Comparison of ENCODE assay signal across 8 cellular contexts in genomic region chr9:94259077-94259847, GRCh38. TPM values are rescaled to one million over a fixed set of nuclear protein-coding genes. Genes with fewer than 3 reads are reported as not detected.
DNase-seq lines count a peak whose midpoint lies in the region; ATAC-seq and TF ChIP-seq lines count a peak whose summit lies in the region.

ZNF169 (plus strand) TSS chr9:94259298; CDS start chr9:94278813, 19,515 bp downstream.

- no peak for TF ChIP-seq CTCF in lower leg skin (IDR thresholded peaks at IDR 0.05)

- H3K4me1 ChIP-seq in BLaER1 treated with 17β-estradiol and CSF1 and Interleukin-3, amounts not matched to agents 10 nM and 100 nM: peaks cover 5 to 19% (median 14%) of the 10 kb centered on the region in 10 experiments; a peak in 19 of 20 replicates
- peaks cover 0 to 3% of the 10 kb centered on the region in 2 donors for H3K4me1 ChIP-seq in duodenal mucosa (ENCODE audit: control insufficient read depth in 1 of 2, insufficient read depth in 2 of 2, low read length in 2 of 2)

- H3K9me3 ChIP-seq in BLaER1 treated with 17β-estradiol and CSF1 and Interleukin-3, amounts not matched to agents 10 nM and 100 nM (replicated peaks in 1 of 11): peaks cover 0 to 9% (median 5%) of the 10 kb centered on the region in 11 experiments; a peak in 17 of 22 replicates
- H3K9me3 ChIP-seq in duodenal mucosa (ENCODE audit: control insufficient read depth in 1 of 2, low read length in 2 of 2): no peaks in the 10 kb centered on the region

- H3K9ac ChIP-seq in BLaER1 treated with 17β-estradiol and CSF1 and Interleukin-3, amounts not matched to agents 10 nM and 100 nM: peak within 1 kb of the TSS; percentile 86 to 94 (median 89)
- peak within 1 kb of the TSS; percentile 88 to 99 for H3K9ac ChIP-seq in duodenal mucosa (ENCODE audit: low read depth in 1 of 2, low read length in 2 of 2)

- intact Hi-C loops in lower leg skin (cut with DNase I; ENCODE audit: low total_unique reads): no loop called here

- H3K4me3 ChIP-seq in BLaER1 treated with 17β-estradiol and CSF1 and Interleukin-3, amounts not matched to agents 10 nM and 100 nM: peak within 1 kb of the TSS; percentile 83 to 99 (median 94)
- H3K4me3 ChIP-seq in duodenal mucosa (ENCODE audit: low read depth in 1 of 2, low read length in 2 of 2): peak within 1 kb of the TSS; percentile 98 to 99
- H3K4me3 ChIP-seq in lower leg skin (ENCODE audit: low read depth, poor library complexity, severe bottlenecking): peak within 1 kb of the TSS; percentile 77

- H3K4me2 ChIP-seq in BLaER1 treated with 17β-estradiol and CSF1 and Interleukin-3, amounts not matched to agents 10 nM and 100 nM: peak within 1 kb of the TSS; percentile 79 to 95 (median 90)

- WGBS in lower leg skin, 2 donors: 2% methylated on average over 37 to 40 of the region's 49 CpGs

- no peak for TF ChIP-seq POLR2A in lower leg skin (IDR thresholded peaks at IDR 0.05)

- no peaks in the 10 kb centered on the region for H3K27me3 ChIP-seq in BLaER1 treated with 17β-estradiol and CSF1 and Interleukin-3, amounts not matched to agents 10 nM and 100 nM
- H3K27me3 ChIP-seq in duodenal mucosa (ENCODE audit: control insufficient read depth in 1 of 2, insufficient read depth in 2 of 2, low read length in 2 of 2): peaks cover 0 to 3% of the 10 kb centered on the region in 2 donors

- ATAC-seq in HG03457 (IDR thresholded peaks at IDR 0.05; ENCODE audit: unreplicated experiment): peak; percentile 96

- H3K27ac ChIP-seq in BLaER1 treated with 17β-estradiol and CSF1 and Interleukin-3, amounts not matched to agents 10 nM and 100 nM: peak within 1 kb of the TSS; percentile 74 to 93 (median 85)
- no peak within 1 kb of the TSS for H3K27ac ChIP-seq in duodenal mucosa (ENCODE audit: low read depth, low read length)

- H4K20me1 ChIP-seq in BLaER1 treated with 17β-estradiol and CSF1 and Interleukin-3, amounts not matched to agents 10 nM and 100 nM: peaks cover 0 to 12% (median 0%) of the 10 kb centered on the region in 11 experiments; a peak in 5 of 22 replicates

- H3K36me3 ChIP-seq in BLaER1 treated with 17β-estradiol and CSF1 and Interleukin-3, amounts not matched to agents 10 nM and 100 nM: peaks cover 7 to 22% (median 13%) of the 10 kb centered on the region in 11 experiments; a peak in 21 of 22 replicates
- H3K36me3 ChIP-seq in duodenal mucosa (ENCODE audit: control insufficient read depth in 1 of 2, insufficient read depth in 2 of 2, low read length in 2 of 2): no peaks in the 10 kb centered on the region

- peak; percentile 88 for DNase-seq in GM19240 (ENCODE audit: insufficient read length, low spot score)
- DNase-seq in NCI-H69 (lab: John Stamatoyannopoulos, UW): peak; percentile 94
- peak; percentile 86 to 87 for DNase-seq in activated CD4-positive, alpha-beta T cell treated with anti-CD3 and anti-CD28 coated beads, Interleukin-2, amount 50 U/mL, for 4 hours
- DNase-seq in lower leg skin (ENCODE audit: low spot score in 2 of 2): peak; percentile 89 to 98
- peak; percentile 84 to 88 for DNase-seq in stimulated activated CD4-positive, alpha-beta T cell treated with anti-CD3 and anti-CD28 coated beads, Interleukin-4, amount 100 ng/mL, for 4 hours

RNA-seq across cellular contexts. Expression of gene ZNF169, which starts in this region (rescaled TPM):
- 10 to 100 TPM in 2 of 4 donors, 1 to 10 TPM in 2; 6.0 to 22.8 (median 8.2) TPM for total RNA-seq in lower leg skin
